ENCODE assay signal across 8 cellular contexts in the genomic region with DNA sequence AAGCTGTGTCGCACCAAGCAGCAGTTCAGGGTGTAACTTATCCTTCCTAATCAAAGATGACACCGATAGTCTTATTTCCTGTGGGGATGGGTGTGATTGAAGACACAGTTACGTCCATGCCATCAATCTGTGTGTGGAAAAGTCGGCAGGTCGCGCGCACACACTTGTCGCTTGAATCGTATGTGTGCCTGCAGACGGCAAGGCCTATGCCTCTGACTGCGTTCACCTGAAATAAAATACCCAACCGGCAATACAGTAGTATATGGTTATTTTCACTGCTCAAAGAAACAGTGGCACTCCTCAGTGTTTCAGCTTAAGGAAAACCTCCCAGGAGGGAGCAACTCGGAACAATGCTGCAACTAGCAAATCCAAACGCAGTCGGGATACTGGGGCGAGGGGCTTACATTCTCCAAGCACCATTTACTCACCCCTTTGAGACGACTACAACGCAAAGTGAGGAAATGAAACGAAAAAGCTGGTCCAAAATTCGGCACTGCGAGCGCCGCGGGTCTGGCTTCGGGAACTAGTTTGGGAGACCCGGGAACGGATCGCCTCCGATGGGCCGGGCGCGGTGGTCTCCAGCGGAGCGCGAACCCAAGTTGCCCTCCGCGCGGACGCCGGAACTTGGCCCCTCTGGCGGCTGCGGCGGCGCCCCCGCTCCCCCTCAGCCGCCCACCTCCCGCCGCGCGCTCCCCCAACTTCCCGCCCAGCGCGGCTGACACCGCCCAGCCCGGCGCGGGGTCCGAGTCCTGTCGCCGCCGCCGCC. TPM values are rescaled to one million over a fixed set of nuclear protein-coding genes. Genes with fewer than 3 reads are reported as not detected.
DNase-seq lines count a peak whose midpoint lies in the region; ATAC-seq, FAIRE-seq and TF ChIP-seq lines count a peak whose summit lies in the region.

No MANE protein-coding gene starts in this region.

- H3K27ac ChIP-seq in BLaER1 (peak overlapping the region; percentile 69), GM12878 (ENCODE audit: control insufficient read depth, insufficient read depth) (peak overlapping the region; percentile 35), skin epidermis (peak overlapping the region; percentile 28 to 98 (median 91))

- H3K79me2 ChIP-seq in GM12878 (ENCODE audit: control insufficient read depth, insufficient read depth, low read length) = peaks cover 5% of the 10 kb centered on the region

- H3K4me3 ChIP-seq in BLaER1 (peak overlapping the region; percentile 79), GM12878 (peak overlapping the region; percentile 69), skin epidermis (peak overlapping the region; percentile 61 to 88 (median 74))

- DNase-seq in SW480 (ENCODE audit: low spot score) (peak; percentile 66), GM12878 (ENCODE audit: low read depth, low spot score) (no peak), iPS-NIHi11 (ENCODE audit: low spot score) (peak; percentile 67), NCI-H2196 treated with DMSO at 0.1 percent for 48 hours (lab: John Stamatoyannopoulos, UW; ENCODE audit: unreplicated experiment) (no peak)

- in situ Hi-C loops in GM12878 (cut with MboI) = no loop called here

- no peak for TF ChIP-seq POLR2A in GM12878 (IDR thresholded peaks at IDR 0.05; ENCODE audit: low read depth, low read length)

- peak overlapping the region; percentile 77 for H2AFZ ChIP-seq in GM12878 (ENCODE audit: control insufficient read depth, low read depth, low read length)

- ATAC-seq in GM19328 (IDR thresholded peaks at IDR 0.05; ENCODE audit: unreplicated experiment) = peak; percentile 27
- ATAC-seq in HG03432 (IDR thresholded peaks at IDR 0.05; ENCODE audit: unreplicated experiment) = peak; percentile 33
- ATAC-seq in GM12878 = peak; percentile 42

- WGBS in GM12878 (ENCODE audit: insufficient coverage, insufficient replicate concordance, low lambda C conversion rate, missing lambda C conversion rate) = 1% methylated on average over 47 of the region's 62 CpGs

- POLR2A ChIA-PET in GM12878 (lab: Charles Lee) = no interaction called here

- H3K4me1 ChIP-seq in BLaER1 (peaks cover 26% of the 10 kb centered on the region), GM12878 (ENCODE audit: control insufficient read depth, insufficient read depth, low read length) (peaks cover 5% of the 10 kb centered on the region; the same call in 1 of the 2 replicates)

- TSS peak; percentile 60 for BruUV-seq in GM12878 (replicated peaks; lab: Mats Ljungman, UMichigan)

- intact Hi-C loops in GM12878 (cut with micrococcal nuclease; ENCODE audit: unreplicated experiment) = loop anchor here (5.0 kb wide), 1 partner anchor 53 kb away; no protein-coding TSS in a partner anchor

- RAD21 ChIA-PET in GM12878 (lab: Charles Lee; ENCODE audit: unreplicated experiment) = interaction anchor here (2.7 kb wide), 1 partner anchor 66 kb away, joined by 9 read pairs; no protein-coding TSS in a partner anchor

- H3K36me3 ChIP-seq in BLaER1 (0 out of 2 replicates have a peak, but pooled peaks cover 3% of the 10 kb centered on the region), GM12878 (ENCODE audit: control insufficient read depth in 2 of 2, insufficient read depth in 2 of 2, low read length in 1 of 2) (no peaks in the 10 kb centered on the region)

- SMC1A ChIA-PET in GM12878 (lab: Charles Lee; ENCODE audit: uncharacterized antibody, unreplicated experiment) = interaction anchor here (1.3 to 2.5 kb wide), 4 partner anchors 11 to 554 kb away, joined by 3 to 17 read pairs (median 6); no protein-coding TSS in a partner anchor

- CTCF ChIA-PET in GM12878 (lab: Yijun Ruan, JAX) = interaction anchor here (0.9 to 2.9 kb wide), 3 partner anchors 10 to 72 kb away, joined by 3 to 11 read pairs (median 3); no protein-coding TSS in a partner anchor

- TF ChIP-seq EP300 in GM12878 (IDR thresholded peaks at IDR 0.05; ENCODE audit: borderline replicate concordance in 1 of 2, control insufficient read depth in 1 of 2, low read depth in 2 of 2, low read length in 2 of 2) = no peak

- H3K9me3 ChIP-seq in BLaER1 = no peaks in the 10 kb centered on the region
- no peaks in the 10 kb centered on the region for H3K9me3 ChIP-seq in GM12878 (replicated peaks; ENCODE audit: control insufficient read depth, insufficient read depth, low read length)

- no peak for TF ChIP-seq RAD21 in GM12878 (IDR thresholded peaks at IDR 0.05; ENCODE audit: insufficient read depth, low read depth, low read length)

- H3K27me3 ChIP-seq in BLaER1 = peaks cover 37% of the 10 kb centered on the region
- H3K27me3 ChIP-seq in GM12878 (replicated peaks in 1 of 2; ENCODE audit: control insufficient read depth in 2 of 2, insufficient read depth in 2 of 2, low read length in 1 of 2) = peaks cover 2 to 6% of the 10 kb centered on the region in 2 experiments

- H4K20me1 ChIP-seq in BLaER1 (peaks cover 45% of the 10 kb centered on the region), GM12878 (ENCODE audit: control insufficient read depth, insufficient read depth) (no peaks in the 10 kb centered on the region)

- H3K4me2 ChIP-seq in BLaER1 = peak overlapping the region; percentile 86
- peak overlapping the region; percentile 73 for H3K4me2 ChIP-seq in GM12878 (ENCODE audit: control insufficient read depth, insufficient read depth)

- no peak for TF ChIP-seq CTCF in GM12878 (IDR thresholded peaks at IDR 0.05 in 2 of 3, conservative IDR thresholded peaks at IDR 0.05 in 1 of 3; ENCODE audit: control insufficient read depth in 2 of 3, extremely low read depth in 1 of 3, insufficient read depth in 1 of 3, low read depth in 3 of 3, low read length in 3 of 3)

- FAIRE-seq in GM12878 (lab: Jason Lieb, UNC) = peak; percentile 13

- peak overlapping the region; percentile 81 for H3K9ac ChIP-seq in BLaER1
- peak overlapping the region; percentile 68 for H3K9ac ChIP-seq in GM12878 (ENCODE audit: control insufficient read depth, insufficient read depth, low read length)

TF ChIP-seq in GM12878, 131 proteins besides CTCF, POLR2A, EP300 and RAD21 (continues in another document):
- peak; percentile 38 for TF ChIP-seq IKZF1 (conservative IDR thresholded peaks at IDR 0.05)
- TF ChIP-seq BMI1 (IDR thresholded peaks at IDR 0.05; ENCODE audit: borderline replicate concordance) = peak; percentile 48; the same call in 1 of the 2 replicates
- no peak for TF ChIP-seq MYB (IDR thresholded peaks at IDR 0.05; ENCODE audit: borderline replicate concordance, low read depth, low read length)
- TF ChIP-seq SRF (IDR thresholded peaks at IDR 0.05; ENCODE audit: low read depth in 2 of 2, low read length in 2 of 2) = no peak
- TF ChIP-seq DPF2 (IDR thresholded peaks at IDR 0.05) = peak; percentile 38
- TF ChIP-seq, protein P1, sequence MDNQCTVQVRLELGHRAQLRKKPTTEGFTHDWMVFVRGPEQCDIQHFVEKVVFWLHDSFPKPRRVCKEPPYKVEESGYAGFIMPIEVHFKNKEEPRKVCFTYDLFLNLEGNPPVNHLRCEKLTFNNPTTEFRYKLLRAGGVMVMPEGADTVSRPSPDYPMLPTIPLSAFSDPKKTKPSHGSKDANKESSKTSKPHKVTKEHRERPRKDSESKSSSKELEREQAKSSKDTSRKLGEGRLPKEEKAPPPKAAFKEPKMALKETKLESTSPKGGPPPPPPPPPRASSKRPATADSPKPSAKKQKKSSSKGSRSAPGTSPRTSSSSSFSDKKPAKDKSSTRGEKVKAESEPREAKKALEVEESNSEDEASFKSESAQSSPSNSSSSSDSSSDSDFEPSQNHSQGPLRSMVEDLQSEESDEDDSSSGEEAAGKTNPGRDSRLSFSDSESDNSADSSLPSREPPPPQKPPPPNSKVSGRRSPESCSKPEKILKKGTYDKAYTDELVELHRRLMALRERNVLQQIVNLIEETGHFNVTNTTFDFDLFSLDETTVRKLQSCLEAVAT (IDR thresholded peaks at IDR 0.05) = peak; percentile 89; the same call in 1 of the 2 replicates
- TF ChIP-seq SPI1 (IDR thresholded peaks at IDR 0.05; ENCODE audit: borderline replicate concordance, insufficient read depth, low read depth, low read length) = peak; percentile 9; the same call in 1 of the 2 replicates
- no peak for TF ChIP-seq BACH1 (IDR thresholded peaks at IDR 0.05; ENCODE audit: borderline replicate concordance)

RNA-seq across cellular contexts. Expression of gene PRKD3, which starts 0.7 kb away (rescaled TPM):
- total RNA-seq in GM12878 (2013; cell fraction: nucleolus; rRNA removed) = 38.5 and 48.5 TPM in 2 replicates
- total RNA-seq in GM12878 (2014; rRNA removed) = 9.0 and 11.4 TPM in 2 replicates
- 12.0 and 13.7 TPM in 2 replicates for total RNA-seq in GM12878 (2014; rRNA removed; fragmentation: Illumina TruSeq; extraction: Trizol)
- total RNA-seq in GM12878 (2021) = 10.4 and 14.9 TPM in 2 replicates
- polyA plus RNA-seq in GM12878 (2011; ENCODE audit: low read depth) = 6.8 TPM
- 8.2 and 10.8 TPM in 2 replicates for polyA plus RNA-seq in GM12878 (2011; rRNA removed)
- 4.5 and 5.0 TPM in 2 replicates for polyA plus RNA-seq in GM12878 (2011; cell fraction: cytosol; rRNA removed)
- polyA plus RNA-seq in GM12878 (2011; cell fraction: nucleus; rRNA removed) = 5.8 and 7.1 TPM in 2 replicates
- polyA plus RNA-seq in GM12878 (2012) = 9.5 and 10.6 TPM in 2 replicates
- polyA plus RNA-seq in GM12878 (2014; fragmentation: Illumina TruSeq; extraction: Trizol) = 11.1 and 14.2 TPM in 2 replicates
- 1 to 10 TPM; 3.3 to 3.7 TPM for polyA plus RNA-seq in GM12878 (2014; fragmentation: Nextera tagmentation; extraction: Ambion mirVana)
- 6.1 and 7.5 TPM in 2 replicates for polyA plus RNA-seq in GM12878 (2014; rRNA removed)
- polyA plus RNA-seq in GM12878 (2016; fragmentation: Nextera tagmentation; extraction: Ambion mirVana) = 1 to 10 TPM; 6.5 to 7.4 TPM
- polyA minus RNA-seq in GM12878 (2011; rRNA and poly(A)+ RNA removed) = 11.2 and 11.4 TPM in 2 replicates
- polyA minus RNA-seq in GM12878 (2011; cell fraction: cytosol; rRNA and poly(A)+ RNA removed) = 5.3 and 7.6 TPM in 2 replicates
- 5.7 and 9.8 TPM in 2 replicates for polyA minus RNA-seq in GM12878 (2011; cell fraction: nucleus; rRNA and poly(A)+ RNA removed)

RNA-seq across cellular contexts. Expression of gene QPCT, which starts 20.5 kb away (rescaled TPM):
- not detected in 2 replicates for total RNA-seq in GM12878 (2013; cell fraction: nucleolus; rRNA removed)
- 0.17 and 0.27 TPM in 2 replicates for total RNA-seq in GM12878 (2014; rRNA removed)
- total RNA-seq in GM12878 (2014; rRNA removed; fragmentation: Illumina TruSeq; extraction: Trizol) = 0.18 TPM in 1 of 2 replicates, not detected in the other
- 0.15 and 0.16 TPM in 2 replicates for total RNA-seq in GM12878 (2021)
- polyA plus RNA-seq in GM12878 (2011; ENCODE audit: low read depth) = 0.20 TPM
- 0.14 and 0.52 TPM in 2 replicates for polyA plus RNA-seq in GM12878 (2011; rRNA removed)
- polyA plus RNA-seq in GM12878 (2011; cell fraction: cytosol; rRNA removed) = 0.19 and 0.23 TPM in 2 replicates
- polyA plus RNA-seq in GM12878 (2011; cell fraction: nucleus; rRNA removed) = 0.23 and 0.28 TPM in 2 replicates
- polyA plus RNA-seq in GM12878 (2012) = 0.23 and 0.45 TPM in 2 replicates
- 0.19 TPM in 1 of 2 replicates, not detected in the other for polyA plus RNA-seq in GM12878 (2014; fragmentation: Illumina TruSeq; extraction: Trizol)
- polyA plus RNA-seq in GM12878 (2014; fragmentation: Nextera tagmentation; extraction: Ambion mirVana) = under 1 TPM; 0.14 to 0.24 TPM
- polyA plus RNA-seq in GM12878 (2014; rRNA removed) = not detected in 2 replicates
- under 1 TPM; 0.24 to 0.86 TPM for polyA plus RNA-seq in GM12878 (2016; fragmentation: Nextera tagmentation; extraction: Ambion mirVana)
- polyA minus RNA-seq in GM12878 (2011; rRNA and poly(A)+ RNA removed) = not detected in 2 replicates
- polyA minus RNA-seq in GM12878 (2011; cell fraction: cytosol; rRNA and poly(A)+ RNA removed) = not detected in 2 replicates
- 0.57 TPM in 1 of 2 replicates, not detected in the other for polyA minus RNA-seq in GM12878 (2011; cell fraction: nucleus; rRNA and poly(A)+ RNA removed)

Comparison
In these comparisons a context has a peak if more than half of its experiments do, and no peak if none do; other contexts are left out.
1. H3K27ac ChIP-seq: peak in every context shown above with its lines; median percentile 91 in skin epidermis; 69 in BLaER1; 35 in GM12878.
2. DNase-seq: peak in SW480 (single experiment) and iPS-NIHi11 (single experiment); none in GM12878 (single experiment) and NCI-H2196 treated with DMSO at 0.1 percent for 48 hours (single experiment).
3. Peak in every context shown above with its lines, with median percentiles within 50 percentile points of each other: H3K4me3 ChIP-seq and ATAC-seq.